Comparison of ENCODE assay signal across 24 cellular contexts in genomic region chr20:47271216-47271615, GRCh38.
"Had no signal": no experiment of that assay in that cellular context is flagged by ENCODE, and none has a peak within 500 bp of the region (broad histone marks: within the 10 kb centered on the region; RNA-seq: fewer than 3 reads in every experiment).

No MANE protein-coding gene starts in this region.

- H3K27me3 Mint-ChIP-seq: activated CD4-positive, alpha-beta memory T cell treated with anti-CD3 and anti-CD28 coated beads for 36 hours; effector memory CD8-positive, alpha-beta T cell; natural killer cell treated with Interleukin-12 subunit alpha and Interleukin-12 subunit beta and Interleukin-15 and Interleukin-18, amount 100 ng/mL, for 72 hours; T-helper 17 cell had no signal

- H3K27ac ChIP-seq: brain microvascular endothelial cell, upper lobe of right lung had no signal

- H3K9me3 ChIP-seq: esophagus squamous epithelium, gastroesophageal sphincter, spleen, upper lobe of right lung had no signal

- FAIRE-seq: colon, islet of Langerhans had no signal

- H3K27ac Mint-ChIP-seq: activated CD4-positive, alpha-beta memory T cell treated with anti-CD3 and anti-CD28 coated beads for 36 hours; effector memory CD8-positive, alpha-beta T cell; T-helper 17 cell had no signal

- H3K27me3 ChIP-seq: brain microvascular endothelial cell, dorsolateral prefrontal cortex, esophagus squamous epithelium, gastroesophageal sphincter, spleen, upper lobe of right lung had no signal

- ATAC-seq: effector memory CD8-positive, alpha-beta T cell; gastroesophageal sphincter; natural killer cell treated with Interleukin-12 subunit alpha and Interleukin-12 subunit beta and Interleukin-15 and Interleukin-18, amount 100 ng/mL, for 72 hours; T-helper 17 cell; upper lobe of right lung had no signal

- H3K9me3 Mint-ChIP-seq: activated CD4-positive, alpha-beta memory T cell treated with anti-CD3 and anti-CD28 coated beads for 36 hours; effector memory CD8-positive, alpha-beta T cell; natural killer cell treated with Interleukin-12 subunit alpha and Interleukin-12 subunit beta and Interleukin-15 and Interleukin-18, amount 100 ng/mL, for 72 hours had no signal

- H3K4me3 ChIP-seq: dorsolateral prefrontal cortex, esophagus squamous epithelium, gastroesophageal sphincter, spleen, upper lobe of right lung had no signal

- H3K36me3 Mint-ChIP-seq: natural killer cell treated with Interleukin-12 subunit alpha and Interleukin-12 subunit beta and Interleukin-15 and Interleukin-18, amount 100 ng/mL, for 72 hours had no signal

- DNase-seq: activated CD4-positive, alpha-beta memory T cell treated with anti-CD3 and anti-CD28 coated beads for 36 hours; activated CD4-positive, alpha-beta T cell treated with anti-CD3 and anti-CD28 coated beads for 48 hours; activated CD4-positive, CD25-positive, alpha-beta regulatory T cell; activated naive CD4-positive, alpha-beta T cell treated with Interleukin-2 at 50 U/mL for 16 hours; activated T-cell treated with anti-CD3 and anti-CD28 coated beads, Interleukin-2, amount 50 U/mL, for 48 hours; aorta; brain microvascular endothelial cell; central memory CD4-positive, alpha-beta T cell; dorsolateral prefrontal cortex; effector memory CD8-positive, alpha-beta T cell; esophagus squamous epithelium; hypothalamus; midbrain; retina; spleen; stimulated activated CD4-positive, alpha-beta T cell treated with anti-CD3 and anti-CD28 coated beads, Interleukin-4, amount 100 ng/mL, for 1 hour; stimulated activated naive CD4-positive, alpha-beta T cell treated with Interleukin-2 at 50 U/mL for 16 hours; SW 1271; T-helper 17 cell; upper lobe of right lung had no signal

- H3K4me3 Mint-ChIP-seq: activated CD4-positive, alpha-beta memory T cell treated with anti-CD3 and anti-CD28 coated beads for 36 hours; effector memory CD8-positive, alpha-beta T cell; natural killer cell treated with Interleukin-12 subunit alpha and Interleukin-12 subunit beta and Interleukin-15 and Interleukin-18, amount 100 ng/mL, for 72 hours; T-helper 17 cell had no signal
